22 cellular contexts compared by ENCODE assay signal in the genomic region with DNA sequence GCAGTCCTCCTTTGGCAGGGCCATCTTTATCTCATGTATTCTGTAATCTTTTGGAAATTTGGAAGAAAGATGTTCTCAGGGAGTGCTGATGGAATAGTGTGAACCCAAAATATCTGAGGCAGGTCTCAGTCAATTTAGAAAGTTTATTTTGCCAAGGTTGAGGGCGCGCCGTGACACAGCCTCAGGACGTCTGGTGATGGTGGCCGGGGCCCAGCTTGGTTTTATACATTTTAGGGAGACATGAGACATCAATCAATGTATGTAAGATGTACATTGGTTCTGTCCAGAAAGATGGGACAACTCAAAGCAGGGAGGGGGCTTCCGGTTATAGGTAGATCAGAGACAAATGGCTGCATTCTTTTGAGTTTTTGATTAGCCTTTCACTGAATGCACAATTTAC.
"Had no signal": no experiment of that assay in that cellular context is flagged by ENCODE, and none has a peak within 500 bp of the region (broad histone marks: within the 10 kb centered on the region; RNA-seq: fewer than 3 reads in every experiment).

No MANE protein-coding gene starts in this region.

- H3K4me1 ChIP-seq: pancreas, psoas muscle, suprapubic skin, tibial artery, upper lobe of left lung, vagina had no signal

- H3K4me1 Mint-ChIP-seq: nephron had no signal

- H3K4me3 ChIP-seq: hepatocyte, lung, pancreas, psoas muscle, suprapubic skin, tibial artery, upper lobe of left lung, vagina had no signal

- H3K27ac ChIP-seq: hepatocyte, pancreas, psoas muscle, suprapubic skin, tibial artery, upper lobe of left lung, vagina had no signal

- H3K4me3 Mint-ChIP-seq: dendritic cell treated with granulocyte-macrophage colony-stimulating factor and Interleukin-4, amounts not matched to agents 40 ng/mL and 50 ng/mL, for 4 days; naive B cell; nephron had no signal

- ATAC-seq: left colon, left ventricle myocardium superior, pancreas, psoas muscle, sciatic nerve had no signal

- H3K27me3 ChIP-seq: hepatocyte, pancreas, upper lobe of left lung, vagina had no signal

- H3K36me3 Mint-ChIP-seq: naive B cell had no signal

- DNase-seq: foreskin melanocyte; kidney; left colon; left ventricle myocardium superior; mesenchymal stem cell; naive B cell; occipital lobe; pancreas; psoas muscle; retina; stimulated activated CD4-positive, alpha-beta T cell treated with anti-CD3 and anti-CD28 coated beads, Interleukin-2, amount 100 ng/mL, for 24 hours; stimulated activated CD4-positive, alpha-beta T cell treated with anti-CD3 and anti-CD28 coated beads, Interleukin-4, amount 100 ng/mL, for 4 hours; stimulated activated naive CD4-positive, alpha-beta T cell treated with Interleukin-2 at 50 U/mL for 16 hours; upper lobe of left lung had no signal

- H3K79me2 ChIP-seq: hepatocyte had no signal

- H3K4me2 ChIP-seq: hepatocyte had no signal

- H3K9me3 Mint-ChIP-seq: dendritic cell treated with granulocyte-macrophage colony-stimulating factor and Interleukin-4, amounts not matched to agents 40 ng/mL and 50 ng/mL, for 4 days had no signal

- H3K27me3 Mint-ChIP-seq: dendritic cell treated with granulocyte-macrophage colony-stimulating factor and Interleukin-4, amounts not matched to agents 40 ng/mL and 50 ng/mL, for 4 days had no signal

- H3K36me3 ChIP-seq: pancreas, suprapubic skin, tibial artery, upper lobe of left lung, vagina had no signal

- H3K27ac Mint-ChIP-seq: dendritic cell treated with granulocyte-macrophage colony-stimulating factor and Interleukin-4, amounts not matched to agents 40 ng/mL and 50 ng/mL, for 4 days; nephron had no signal

- H3K9me3 ChIP-seq: pancreas, psoas muscle, suprapubic skin, tibial artery, upper lobe of left lung, vagina had no signal

- H2AFZ ChIP-seq: hepatocyte had no signal
